ENCODE assay signal across 16 cellular contexts in the genomic region with DNA sequence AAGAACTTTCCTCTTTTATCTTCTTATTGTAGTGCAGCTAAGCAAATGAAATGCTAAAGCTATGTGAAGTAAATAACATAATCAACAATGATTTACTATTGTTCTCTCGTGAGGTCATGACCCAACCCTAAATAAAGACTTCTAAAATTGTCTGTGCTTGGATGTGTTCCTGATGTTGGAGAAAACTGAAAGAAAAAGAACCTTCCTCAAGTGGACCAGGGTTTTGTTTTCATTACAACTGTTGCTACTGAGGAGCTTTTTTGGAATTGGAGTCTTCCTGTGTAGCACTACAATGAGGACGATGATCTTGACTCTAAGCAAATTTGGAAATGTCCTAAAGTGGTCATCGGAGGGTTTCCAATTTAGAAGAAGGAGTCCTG. TPM values are rescaled to one million over a fixed set of nuclear protein-coding genes. Genes with fewer than 3 reads are reported as not detected.
DNase-seq lines count a peak whose midpoint lies in the region; ATAC-seq and TF ChIP-seq lines count a peak whose summit lies in the region.
"Had no signal": no experiment of that assay in that cellular context is flagged by ENCODE, and none has a peak within 500 bp of the region (broad histone marks: within the 10 kb centered on the region; RNA-seq: fewer than 3 reads in every experiment).

No MANE protein-coding gene starts in this region.

- no peak overlapping the region for H3K4me3 ChIP-seq in HL-60 (replicated peaks; ENCODE audit: insufficient read depth, low read length)
- H3K4me3 ChIP-seq in naive thymus-derived CD4-positive, alpha-beta T cell (ENCODE audit: low read length) = no peak overlapping the region

- H3K36me3 ChIP-seq in naive thymus-derived CD4-positive, alpha-beta T cell (ENCODE audit: control insufficient read depth in 2 of 3, insufficient read depth in 3 of 3, low read length in 3 of 3) = no peaks in the 10 kb centered on the region

- BruUV-seq in MCF 10A (replicated peaks; lab: Mats Ljungman, UMichigan) = no TSS peak

- H3K4me1 Mint-ChIP-seq in CD14-positive monocyte (peaks cover 66% of the 10 kb centered on the region), MCF 10A (ENCODE audit: insufficient read depth, unreplicated experiment) (peaks cover 46% of the 10 kb centered on the region), nephron (peaks cover 42% of the 10 kb centered on the region)
- peaks cover 32 to 72% (median 51%) of the 10 kb centered on the region in 7 donors for H3K4me1 Mint-ChIP-seq in naive thymus-derived CD4-positive, alpha-beta T cell

- POLR2A ChIA-PET in MCF 10A (lab: Yijun Ruan, JAX) = interaction anchor here (1.0 to 2.8 kb wide), 10 partner anchors 9 to 282 kb away, joined by 3 to 17 read pairs (median 5); no protein-coding TSS in a partner anchor
- POLR2A ChIA-PET in naive thymus-derived CD4-positive, alpha-beta T cell (lab: Charles Lee) = no interaction called here

- H3K4me3 Mint-ChIP-seq in CD14-positive monocyte (peak overlapping the region in 1 of 2 donors; percentile 54), MCF 10A (ENCODE audit: unreplicated experiment) (peak overlapping the region; percentile 32), nephron (no peak overlapping the region)
- H3K4me3 Mint-ChIP-seq in naive thymus-derived CD4-positive, alpha-beta T cell = peak overlapping the region in 1 of 10 donors; percentile 75
- H3K4me3 Mint-ChIP-seq: activated B cell treated with CpG ODN at 0.5 μM for 24 hours, IgD-negative memory B cell had no signal

- peak overlapping the region; percentile 78 to 94 (median 87) for H3K27ac Mint-ChIP-seq in CD14-positive monocyte
- H3K27ac Mint-ChIP-seq in MCF 10A (ENCODE audit: low read depth, unreplicated experiment) = peak overlapping the region; percentile 39
- H3K27ac Mint-ChIP-seq in nephron = peak overlapping the region; percentile 65 to 90 (median 88)
- peak overlapping the region in 2 of 9 donors; percentile 10 to 86 for H3K27ac Mint-ChIP-seq in naive thymus-derived CD4-positive, alpha-beta T cell
- H3K27ac Mint-ChIP-seq: activated B cell treated with CpG ODN at 0.5 μM for 24 hours, IgD-negative memory B cell, progenitor cell of endocrine pancreas had no signal

- no peak for ATAC-seq in HG02678 (IDR thresholded peaks at IDR 0.05; ENCODE audit: unreplicated experiment)
- ATAC-seq in naive thymus-derived CD4-positive, alpha-beta T cell = no peak

- no peaks in the 10 kb centered on the region for H3K27me3 Mint-ChIP-seq in CD14-positive monocyte (ENCODE audit: low read depth in 3 of 3)
- H3K27me3 Mint-ChIP-seq in MCF 10A (ENCODE audit: insufficient read depth, unreplicated experiment) = no peaks in the 10 kb centered on the region
- H3K27me3 Mint-ChIP-seq in nephron (ENCODE audit: low read depth) = peaks cover 11% of the 10 kb centered on the region
- H3K27me3 Mint-ChIP-seq in naive thymus-derived CD4-positive, alpha-beta T cell = peaks cover 0 to 7% (median 0%) of the 10 kb centered on the region in 5 donors
- H3K27me3 Mint-ChIP-seq: activated B cell treated with CpG ODN at 0.5 μM for 24 hours; stimulated activated naive CD8-positive, alpha-beta T cell treated with anti-CD3 and anti-CD28 coated beads, Interleukin-15, amount 100 ng/mL, for 72 hours had no signal

- H3K27me3 ChIP-seq in HL-60 (ENCODE audit: insufficient read depth, poor library complexity, severe bottlenecking) = no peaks in the 10 kb centered on the region
- no peaks in the 10 kb centered on the region for H3K27me3 ChIP-seq in naive thymus-derived CD4-positive, alpha-beta T cell (ENCODE audit: control insufficient read depth in 2 of 2, insufficient read depth in 2 of 2, low read length in 2 of 2)

- no peak for DNase-seq in CD14-positive monocyte (ENCODE audit: low spot score)
- DNase-seq in HL-60 (ENCODE audit: low read depth in 1 of 2, low spot score in 1 of 2) = no peak
- DNase-seq in MCF 10A (ENCODE audit: unreplicated experiment) = no peak
- DNase-seq in cerebellum (ENCODE audit: low spot score) = no peak
- DNase-seq in naive thymus-derived CD4-positive, alpha-beta T cell = no peak
- DNase-seq: activated B cell treated with CpG ODN at 0.5 μM for 24 hours; activated effector memory CD4-positive, alpha-beta T cell treated with Interleukin-2 at 50 U/mL for 16 hours; COR-L47; midbrain; NCI-H1694; NCI-H748 treated with DMSO at 0.1 percent for 48 hours had no signal

- peak overlapping the region; percentile 84 for H3K27ac ChIP-seq in HL-60 (replicated peaks)
- no peak overlapping the region for H3K27ac ChIP-seq in naive thymus-derived CD4-positive, alpha-beta T cell (ENCODE audit: low read depth, low read length)

- TF ChIP-seq CTCF in CD14-positive monocyte (IDR thresholded peaks at IDR 0.05) (no peak), HL-60 (IDR thresholded peaks at IDR 0.05; ENCODE audit: insufficient read depth, low read length) (no peak), MCF 10A (IDR thresholded peaks at IDR 0.05; ENCODE audit: unreplicated experiment) (no peak), nephron (IDR thresholded peaks at IDR 0.05; ENCODE audit: unreplicated experiment in 3 of 3) (no peak)

- peaks cover 18 to 32% of the 10 kb centered on the region in 2 donors for H3K4me1 ChIP-seq in naive thymus-derived CD4-positive, alpha-beta T cell (ENCODE audit: control insufficient read depth in 2 of 2, insufficient read depth in 2 of 2, low read length in 2 of 2)

- H3K9me3 ChIP-seq in naive thymus-derived CD4-positive, alpha-beta T cell (ENCODE audit: control insufficient read depth in 2 of 3, low read length in 3 of 3) = no peaks in the 10 kb centered on the region

- intact Hi-C loops in CD14-positive monocyte (cut with micrococcal nuclease) (loop anchor here in 1 of 2 donors (2.0 kb wide), 1 partner anchor 15 kb away; no protein-coding TSS in a partner anchor), MCF 10A (cut with micrococcal nuclease) (no loop called here)
- intact Hi-C loops in naive thymus-derived CD4-positive, alpha-beta T cell (cut with micrococcal nuclease) = loop anchor here (2.0 to 5.0 kb wide), 2 partner anchors 13 to 50 kb away; no protein-coding TSS in a partner anchor

- H3K36me3 Mint-ChIP-seq in CD14-positive monocyte (peaks cover 26 to 33% of the 10 kb centered on the region in 2 donors), MCF 10A (ENCODE audit: insufficient read depth, unreplicated experiment) (no peaks in the 10 kb centered on the region), nephron (ENCODE audit: low read depth) (no peaks in the 10 kb centered on the region)
- H3K36me3 Mint-ChIP-seq in naive thymus-derived CD4-positive, alpha-beta T cell = peaks cover 0 to 29% (median 6%) of the 10 kb centered on the region in 5 donors

- CTCF ChIA-PET in MCF 10A (lab: Yijun Ruan, JAX) = interaction anchor here (0.6 to 1.1 kb wide), 4 partner anchors 14 to 720 kb away, joined by 3 to 4 read pairs (median 3); no protein-coding TSS in a partner anchor
- CTCF ChIA-PET in naive thymus-derived CD4-positive, alpha-beta T cell (lab: Charles Lee) = no interaction called here

- H3K9me3 Mint-ChIP-seq in CD14-positive monocyte (no peaks in the 10 kb centered on the region), MCF 10A (ENCODE audit: unreplicated experiment) (no peaks in the 10 kb centered on the region), nephron (no peaks in the 10 kb centered on the region)
- H3K9me3 Mint-ChIP-seq in naive thymus-derived CD4-positive, alpha-beta T cell = no peaks in the 10 kb centered on the region
- H3K9me3 Mint-ChIP-seq: activated B cell treated with CpG ODN at 0.5 μM for 24 hours; IgD-negative memory B cell; stimulated activated naive CD8-positive, alpha-beta T cell treated with anti-CD3 and anti-CD28 coated beads, Interleukin-15, amount 100 ng/mL, for 72 hours had no signal

RNA-seq across cellular contexts. Expression of gene SUPT3H, which starts 59.7 kb away (rescaled TPM):
- polyA plus RNA-seq in CD14-positive monocyte = 1 to 10 TPM; 2.4 to 3.5 TPM
- 12.7 and 14.4 TPM in 2 replicates for total RNA-seq in MCF 10A (2022)
- total RNA-seq in cerebellum = 29.9 TPM
- total RNA-seq in naive thymus-derived CD4-positive, alpha-beta T cell = 10 to 100 TPM in 4 of 5 experiments, 1 to 10 TPM in 1; 10.0 to 16.0 (median 12.7) TPM
- 10 to 100 TPM in 1 of 2 donors, 1 to 10 TPM in 1; 8.0 to 15.5 TPM for polyA plus RNA-seq in naive thymus-derived CD4-positive, alpha-beta T cell
